Comparison of ENCODE assay signal across 1 cellular context in the genomic region with DNA sequence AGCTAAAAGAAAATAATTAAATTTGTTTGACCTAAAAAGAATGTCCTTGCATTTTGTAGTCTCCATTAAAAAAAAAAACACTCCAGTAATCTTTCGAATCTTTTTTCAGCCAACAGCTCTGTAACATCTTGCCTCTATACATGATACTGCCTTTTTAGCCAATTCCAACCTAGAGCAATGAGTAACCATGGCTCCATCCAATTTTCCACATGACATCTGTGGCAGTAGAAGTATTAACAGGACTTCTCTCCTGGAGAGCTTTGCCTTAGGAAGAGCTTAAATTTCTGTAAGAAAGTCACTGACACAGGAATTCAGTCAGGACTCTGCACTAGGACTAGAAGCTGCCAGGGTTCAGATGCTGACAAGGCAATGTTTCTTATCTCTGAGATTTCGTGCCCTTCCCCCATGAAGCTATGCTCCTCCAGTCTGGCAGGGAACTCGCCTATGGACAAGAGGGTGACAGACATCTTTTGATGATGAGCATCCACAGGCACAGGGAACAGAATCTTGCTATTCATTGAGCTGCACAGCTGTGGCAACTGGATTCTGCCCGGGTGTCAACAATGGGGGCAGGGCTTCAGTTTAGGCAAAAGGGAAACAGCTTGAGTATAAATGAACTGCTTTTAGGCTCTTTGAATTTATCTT.
TF ChIP-seq lines count a peak whose summit lies in the region.

No MANE protein-coding gene starts in this region.

TF ChIP-seq in IMR-90, 13 proteins besides CTCF, POLR2A, EP300 and RAD21:
- TF ChIP-seq FOS (IDR thresholded peaks at IDR 0.05; ENCODE audit: low read depth, low read length), result no peak
- TF ChIP-seq RCOR1 (IDR thresholded peaks at IDR 0.05; ENCODE audit: insufficient replicate concordance, low read length), result no peak
- no peak for TF ChIP-seq RFX5 (IDR thresholded peaks at IDR 0.05; ENCODE audit: low read depth, low read length)
- 0 out of 2 replicates have a peak, but pooled peaks have one; percentile 13 for TF ChIP-seq MAFK (IDR thresholded peaks at IDR 0.05; ENCODE audit: low read depth, low read length)
- TF ChIP-seq, protein P1, sequence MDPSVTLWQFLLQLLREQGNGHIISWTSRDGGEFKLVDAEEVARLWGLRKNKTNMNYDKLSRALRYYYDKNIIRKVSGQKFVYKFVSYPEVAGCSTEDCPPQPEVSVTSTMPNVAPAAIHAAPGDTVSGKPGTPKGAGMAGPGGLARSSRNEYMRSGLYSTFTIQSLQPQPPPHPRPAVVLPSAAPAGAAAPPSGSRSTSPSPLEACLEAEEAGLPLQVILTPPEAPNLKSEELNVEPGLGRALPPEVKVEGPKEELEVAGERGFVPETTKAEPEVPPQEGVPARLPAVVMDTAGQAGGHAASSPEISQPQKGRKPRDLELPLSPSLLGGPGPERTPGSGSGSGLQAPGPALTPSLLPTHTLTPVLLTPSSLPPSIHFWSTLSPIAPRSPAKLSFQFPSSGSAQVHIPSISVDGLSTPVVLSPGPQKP (IDR thresholded peaks at IDR 0.05; ENCODE audit: borderline replicate concordance, low read depth, low read length), result no peak
TF ChIP-seq in IMR-90: peak in this region for 1.
